Comparison of ENCODE assay signal across 23 cellular contexts in genomic region chr7:17056491-17057142, GRCh38.
DNase-seq lines count a peak whose midpoint lies in the region; ATAC-seq and TF ChIP-seq lines count a peak whose summit lies in the region.
"Had no signal": no experiment of that assay in that cellular context is flagged by ENCODE, and none has a peak within 500 bp of the region (broad histone marks: within the 10 kb centered on the region; RNA-seq: fewer than 3 reads in every experiment).

No MANE protein-coding gene starts in this region.

- H3K4me2 ChIP-seq in mammary epithelial cell (ENCODE audit: insufficient read depth, low read depth, low read length) = peak overlapping the region; percentile 18

- H3K27me3 ChIP-seq in mammary epithelial cell (ENCODE audit: insufficient read depth, low read length) = no peaks in the 10 kb centered on the region
- no peaks in the 10 kb centered on the region for H3K27me3 ChIP-seq in adipocyte (replicated peaks; ENCODE audit: control insufficient read depth, insufficient read depth, low read length)
- H3K27me3 ChIP-seq: body of pancreas, neutrophil, spleen had no signal

- ATAC-seq in GM18907 (IDR thresholded peaks at IDR 0.05; ENCODE audit: unreplicated experiment) = no peak
- ATAC-seq: body of pancreas; effector memory CD8-positive, alpha-beta T cell; lower lobe of right lung had no signal

- peak; percentile 26 for DNase-seq in mammary epithelial cell
- DNase-seq in MCF 10A (ENCODE audit: unreplicated experiment) = no peak
- peak; percentile 71 for DNase-seq in adipocyte (ENCODE audit: low read depth)
- DNase-seq in fibroblast of the aortic adventitia (ENCODE audit: low read depth) = peak; percentile 51
- no peak for DNase-seq in activated gamma-delta T cell (lab: John Stamatoyannopoulos, UW)
- DNase-seq in OCI-M2 (lab: John Stamatoyannopoulos, UW; ENCODE audit: unreplicated experiment) = no peak
- DNase-seq in NCI-H524 (lab: John Stamatoyannopoulos, UW) = no peak
- DNase-seq: activated CD4-positive, CD25-positive, alpha-beta regulatory T cell treated with anti-CD3 and anti-CD28 coated beads, Interleukin-2, amount 50 U/mL, for 72 hours; body of pancreas; effector memory CD8-positive, alpha-beta T cell; hypothalamus; KBM-7; kidney; lower lobe of right lung; NCI-H2029; NCI-H345; spleen; T1000 had no signal

- dilution Hi-C loops in mammary epithelial cell (cut with HindIII; ENCODE audit: low sequenced_read_pairs) = no loop called here

- H3K9ac ChIP-seq in mammary epithelial cell (ENCODE audit: insufficient read depth, low read length) = no peak overlapping the region
- no peak overlapping the region for H3K9ac ChIP-seq in adipocyte (ENCODE audit: low read length)

- TF ChIP-seq CTCF in mammary epithelial cell (conservative IDR thresholded peaks at IDR 0.05 in 1 of 2, IDR thresholded peaks at IDR 0.05 in 1 of 2; ENCODE audit: extremely low read depth in 1 of 2, insufficient read depth in 1 of 2, low read depth in 1 of 2, low read length in 2 of 2) (no peak), MCF 10A (IDR thresholded peaks at IDR 0.05; ENCODE audit: unreplicated experiment) (no peak), fibroblast of the aortic adventitia (IDR thresholded peaks at IDR 0.05; ENCODE audit: insufficient read depth, low read length) (no peak)

- H3K79me2 ChIP-seq in mammary epithelial cell (ENCODE audit: insufficient read depth, low read length) = no peaks in the 10 kb centered on the region

- in situ Hi-C loops in mammary epithelial cell (cut with MboI; ENCODE audit: low sequenced_read_pairs in 2 of 2) = no loop called here

- H3K4me3 ChIP-seq in mammary epithelial cell (replicated peaks in 1 of 3; ENCODE audit: insufficient read depth in 1 of 3, low read depth in 2 of 3, low read length in 3 of 3) = no peak overlapping the region
- no peak overlapping the region for H3K4me3 ChIP-seq in adipocyte (ENCODE audit: low read length)
- no peak overlapping the region for H3K4me3 ChIP-seq in fibroblast of the aortic adventitia (ENCODE audit: low read depth, low read length)
- H3K4me3 ChIP-seq: body of pancreas, lower lobe of right lung, spleen had no signal

- H3K9me3 Mint-ChIP-seq in MCF 10A (ENCODE audit: unreplicated experiment) = no peaks in the 10 kb centered on the region
- H3K9me3 Mint-ChIP-seq: activated naive CD4-positive, alpha-beta T cell treated with anti-CD3 and anti-CD28 coated beads, Interleukin-2, amount 50 U/mL, for 24 hours; effector memory CD8-positive, alpha-beta T cell had no signal

- no peak overlapping the region for H3K4me3 Mint-ChIP-seq in MCF 10A (ENCODE audit: unreplicated experiment)
- H3K4me3 Mint-ChIP-seq: activated naive CD4-positive, alpha-beta T cell treated with anti-CD3 and anti-CD28 coated beads, Interleukin-2, amount 50 U/mL, for 24 hours; effector memory CD8-positive, alpha-beta T cell; type B pancreatic cell had no signal

- H3K27ac ChIP-seq in mammary epithelial cell (ENCODE audit: insufficient read depth, low read depth, low read length) = peak overlapping the region; percentile 28
- H3K27ac ChIP-seq: body of pancreas, C4-2B, lower lobe of right lung, neutrophil, spleen had no signal

- H3K36me3 ChIP-seq in mammary epithelial cell (ENCODE audit: insufficient read depth, low read length) (no peaks in the 10 kb centered on the region), adipocyte (ENCODE audit: control insufficient read depth, insufficient read depth, low read length, severe bottlenecking) (no peaks in the 10 kb centered on the region)
- H3K36me3 ChIP-seq: lower lobe of right lung, neutrophil, spleen had no signal

- no TSS peak for BruUV-seq in mammary epithelial cell (replicated peaks; lab: Mats Ljungman, UMichigan)
- no TSS peak for BruUV-seq in MCF 10A (replicated peaks; lab: Mats Ljungman, UMichigan)

- H3K4me1 Mint-ChIP-seq in MCF 10A (ENCODE audit: insufficient read depth, unreplicated experiment) = peaks cover 7% of the 10 kb centered on the region

- peaks cover 31% of the 10 kb centered on the region for H3K4me1 ChIP-seq in mammary epithelial cell (ENCODE audit: insufficient read depth, low read length)
- H3K4me1 ChIP-seq in adipocyte (ENCODE audit: control insufficient read depth, insufficient read depth, low read length) = no peaks in the 10 kb centered on the region
- H3K4me1 ChIP-seq: body of pancreas had no signal

- H2AFZ ChIP-seq in mammary epithelial cell (ENCODE audit: low read depth, low read length) = peak overlapping the region; percentile 66

- POLR2A ChIA-PET in MCF 10A (lab: Yijun Ruan, JAX) = interaction anchor here (1.1 kb wide), 1 partner anchor 249 kb away, joined by 3 read pairs; no protein-coding TSS in a partner anchor

- no peaks in the 10 kb centered on the region for H3K36me3 Mint-ChIP-seq in MCF 10A (ENCODE audit: insufficient read depth, unreplicated experiment)
- H3K36me3 Mint-ChIP-seq: activated naive CD4-positive, alpha-beta T cell treated with anti-CD3 and anti-CD28 coated beads, Interleukin-2, amount 50 U/mL, for 24 hours had no signal

- H4K20me1 ChIP-seq in mammary epithelial cell (ENCODE audit: insufficient read depth, low read length) = no peaks in the 10 kb centered on the region

- WGBS in mammary epithelial cell (ENCODE audit: low coverage, missing lambda C conversion rate) = 38% methylated on average over 7 of the region's 7 CpGs

- CTCF ChIA-PET in mammary epithelial cell (lab: Charles Lee; ENCODE audit: low non-redundant PET) = no interaction called here
- CTCF ChIA-PET in MCF 10A (lab: Yijun Ruan, JAX) = interaction anchor here (0.5 to 0.6 kb wide), 2 partner anchors 85 to 123 kb away, joined by 3 read pairs; no protein-coding TSS in a partner anchor

- no peaks in the 10 kb centered on the region for H3K27me3 Mint-ChIP-seq in MCF 10A (ENCODE audit: insufficient read depth, unreplicated experiment)
- H3K27me3 Mint-ChIP-seq: type B pancreatic cell had no signal

- no peak overlapping the region for H3K27ac Mint-ChIP-seq in MCF 10A (ENCODE audit: low read depth, unreplicated experiment)
- H3K27ac Mint-ChIP-seq: activated naive CD4-positive, alpha-beta T cell treated with anti-CD3 and anti-CD28 coated beads, Interleukin-2, amount 50 U/mL, for 24 hours; effector memory CD8-positive, alpha-beta T cell; type B pancreatic cell had no signal

- intact Hi-C loops in mammary epithelial cell (cut with micrococcal nuclease) = loop anchor here (5.0 kb wide), 1 partner anchor 44 kb away; no protein-coding TSS in a partner anchor
- intact Hi-C loops in MCF 10A (cut with micrococcal nuclease) = no loop called here

- no peaks in the 10 kb centered on the region for H3K9me3 ChIP-seq in mammary epithelial cell (replicated peaks; ENCODE audit: insufficient read depth, low read length)
- no peaks in the 10 kb centered on the region for H3K9me3 ChIP-seq in adipocyte (ENCODE audit: control insufficient read depth, low read length)
- H3K9me3 ChIP-seq: body of pancreas, lower lobe of right lung, neutrophil, spleen had no signal

Comparison
In these comparisons a context has a peak if more than half of its experiments do, and no peak if none do; other contexts are left out.
1. DNase-seq: peak in mammary epithelial cell (single experiment), adipocyte (single experiment) and fibroblast of the aortic adventitia (single experiment); none in MCF 10A (single experiment), activated gamma-delta T cell (single experiment), OCI-M2 (single experiment) and NCI-H524 (0 of 2).